In the genomic region with DNA sequence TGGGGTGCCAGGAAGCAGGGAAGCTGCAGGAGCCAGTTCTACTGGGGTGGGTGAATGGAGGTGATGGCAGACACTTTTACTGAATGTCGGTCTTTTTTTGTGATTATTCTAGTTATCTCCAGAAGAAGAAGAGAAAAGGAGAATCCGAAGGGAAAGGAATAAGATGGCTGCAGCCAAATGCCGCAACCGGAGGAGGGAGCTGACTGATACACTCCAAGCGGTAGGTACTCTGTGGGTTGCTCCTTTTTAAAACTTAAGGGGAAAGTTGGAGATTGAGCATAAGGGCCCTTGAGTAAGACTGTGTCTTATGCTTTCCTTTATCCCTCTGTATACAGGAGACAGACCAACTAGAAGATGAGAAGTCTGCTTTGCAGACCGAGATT, we compare ENCODE assay signal across 8 cellular contexts. TPM values are rescaled to one million over a fixed set of nuclear protein-coding genes. Genes with fewer than 3 reads are reported as not detected.
DNase-seq lines count a peak whose midpoint lies in the region; ATAC-seq, FAIRE-seq and TF ChIP-seq lines count a peak whose summit lies in the region.

No MANE protein-coding gene starts in this region.

- H3K4me1 Mint-ChIP-seq in activated CD8-positive, alpha-beta T cell treated with anti-CD3 and anti-CD28 coated beads for 36 hours (ENCODE audit: low read depth), result peaks cover 27% of the 10 kb centered on the region

- peak overlapping the region; percentile 86 for H3K4me3 Mint-ChIP-seq in activated CD8-positive, alpha-beta T cell treated with anti-CD3 and anti-CD28 coated beads for 36 hours

- intact Hi-C loops in activated CD8-positive, alpha-beta T cell treated with anti-CD3 and anti-CD28 coated beads for 36 hours (cut with micrococcal nuclease), result loop anchor here (5.0 kb wide), 1 partner anchor 33 kb away; no protein-coding TSS in a partner anchor

- no peaks in the 10 kb centered on the region for H3K9me3 Mint-ChIP-seq in activated CD8-positive, alpha-beta T cell treated with anti-CD3 and anti-CD28 coated beads for 36 hours

- H3K27ac Mint-ChIP-seq in activated CD8-positive, alpha-beta T cell treated with anti-CD3 and anti-CD28 coated beads for 36 hours, result no peak overlapping the region

- peak overlapping the region; percentile 99 for H3K27ac ChIP-seq in osteoblast (ENCODE audit: low read depth, low read length)

- POLR2A ChIA-PET in activated CD8-positive, alpha-beta T cell treated with anti-CD3 and anti-CD28 coated beads for 36 hours (lab: Charles Lee), result interaction anchor here (0.6 to 2.1 kb wide), 7 partner anchors 11 to 1248 kb away, joined by 3 to 11 read pairs (median 4); no protein-coding TSS in a partner anchor

- peaks cover 26% of the 10 kb centered on the region for H3K79me2 ChIP-seq in osteoblast (ENCODE audit: insufficient read depth, low read length)

- FAIRE-seq in urothelium cell line (lab: Jason Lieb, UNC), result no peak

- H3K27me3 ChIP-seq in osteoblast (ENCODE audit: insufficient read depth, low read length), result no peaks in the 10 kb centered on the region

- H2AFZ ChIP-seq in osteoblast (ENCODE audit: low read length), result no peak overlapping the region

- peaks cover 25% of the 10 kb centered on the region for H3K36me3 ChIP-seq in osteoblast (ENCODE audit: insufficient read depth, low read length)

- no peak for ATAC-seq in activated CD8-positive, alpha-beta T cell treated with anti-CD3 and anti-CD28 coated beads for 36 hours
- no peak for ATAC-seq in HG03378 (IDR thresholded peaks at IDR 0.05; ENCODE audit: unreplicated experiment)
- ATAC-seq in HG02885 (IDR thresholded peaks at IDR 0.05; ENCODE audit: poor library complexity, unreplicated experiment), result no peak

- CTCF ChIA-PET in activated CD8-positive, alpha-beta T cell treated with anti-CD3 and anti-CD28 coated beads for 36 hours (lab: Charles Lee), result interaction anchor here (2.5 to 6.6 kb wide), 3 partner anchors 10 to 149 kb away, joined by 11 to 55 read pairs (median 13); no protein-coding TSS in a partner anchor

- H3K4me3 ChIP-seq in fibroblast of pulmonary artery (replicated peaks; ENCODE audit: low read depth, low read length) (peak overlapping the region; percentile 98), osteoblast (ENCODE audit: insufficient read depth, low read length) (peak overlapping the region; percentile 95)

- H3K9me3 ChIP-seq in osteoblast (ENCODE audit: low read depth, low read length), result no peaks in the 10 kb centered on the region

- peaks cover 27% of the 10 kb centered on the region for H3K36me3 Mint-ChIP-seq in activated CD8-positive, alpha-beta T cell treated with anti-CD3 and anti-CD28 coated beads for 36 hours (ENCODE audit: low read depth)

- peaks cover 15% of the 10 kb centered on the region for H3K27me3 Mint-ChIP-seq in activated CD8-positive, alpha-beta T cell treated with anti-CD3 and anti-CD28 coated beads for 36 hours

- no peak for TF ChIP-seq CTCF in activated CD8-positive, alpha-beta T cell treated with anti-CD3 and anti-CD28 coated beads for 36 hours (IDR thresholded peaks at IDR 0.05)
- TF ChIP-seq CTCF in fibroblast of pulmonary artery (IDR thresholded peaks at IDR 0.05; ENCODE audit: low read length, missing control alignments) (no peak), osteoblast (IDR thresholded peaks at IDR 0.05; ENCODE audit: extremely low read depth, low read depth, low read length) (no peak)

- H3K4me2 ChIP-seq in osteoblast (ENCODE audit: insufficient read depth, low read length), result peak overlapping the region; percentile 99

- H4K20me1 ChIP-seq in osteoblast (ENCODE audit: insufficient read depth, low read length), result peaks cover 29% of the 10 kb centered on the region

- DNase-seq in CD1c-positive myeloid dendritic cell (ENCODE audit: extremely low spot score), result peak; percentile 53
- DNase-seq in activated CD8-positive, alpha-beta T cell treated with anti-CD3 and anti-CD28 coated beads for 36 hours, result no peak
- DNase-seq in fibroblast of pulmonary artery (ENCODE audit: low read depth), result no peak
- DNase-seq in osteoblast (ENCODE audit: insufficient read length, low spot score, missing footprints), result no peak
- DNase-seq in urothelium cell line (ENCODE audit: low spot score), result no peak
- no peak for DNase-seq in stimulated activated CD4-positive, alpha-beta T cell treated with anti-CD3 and anti-CD28 coated beads, Interleukin-2, amount 100 ng/mL, for 48 hours

- peaks cover 25% of the 10 kb centered on the region for H3K4me1 ChIP-seq in osteoblast (ENCODE audit: insufficient read depth, low read length)

RNA-seq across cellular contexts. Expression of a gene that starts 1.8 kb away (rescaled TPM):
- total RNA-seq in activated CD8-positive, alpha-beta T cell treated with anti-CD3 and anti-CD28 coated beads for 36 hours, result 10 to 100 TPM; 81.8 to 84.6 TPM
- total RNA-seq in osteoblast, result 42.3 and 63.6 TPM in 2 replicates
